ENCODE assay signal across 1 cellular context in the genomic region with DNA sequence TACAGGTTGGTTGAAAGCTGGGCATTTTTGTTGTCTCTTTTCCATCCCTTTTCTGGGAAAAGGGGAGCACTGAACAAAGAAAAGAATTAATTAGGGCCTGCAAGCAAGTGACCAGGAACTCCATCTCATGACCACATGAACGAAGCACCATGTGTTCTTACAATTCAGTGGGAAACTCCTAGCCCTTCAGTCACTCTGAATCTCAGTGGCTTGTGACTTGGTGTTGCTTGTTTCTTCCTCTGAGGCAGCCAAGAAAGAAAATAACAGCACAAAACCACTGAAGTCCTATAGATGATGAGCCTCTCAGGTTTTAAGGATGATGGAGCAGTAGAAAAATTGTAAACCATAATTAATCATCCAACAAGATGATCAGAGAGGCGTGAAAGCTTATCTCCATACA.
TF ChIP-seq lines count a peak whose summit lies in the region.

No MANE protein-coding gene starts in this region.

TF ChIP-seq in GM12878, 131 proteins besides CTCF, POLR2A, EP300 and RAD21 (continued from another document):
- TF ChIP-seq, protein P1, sequence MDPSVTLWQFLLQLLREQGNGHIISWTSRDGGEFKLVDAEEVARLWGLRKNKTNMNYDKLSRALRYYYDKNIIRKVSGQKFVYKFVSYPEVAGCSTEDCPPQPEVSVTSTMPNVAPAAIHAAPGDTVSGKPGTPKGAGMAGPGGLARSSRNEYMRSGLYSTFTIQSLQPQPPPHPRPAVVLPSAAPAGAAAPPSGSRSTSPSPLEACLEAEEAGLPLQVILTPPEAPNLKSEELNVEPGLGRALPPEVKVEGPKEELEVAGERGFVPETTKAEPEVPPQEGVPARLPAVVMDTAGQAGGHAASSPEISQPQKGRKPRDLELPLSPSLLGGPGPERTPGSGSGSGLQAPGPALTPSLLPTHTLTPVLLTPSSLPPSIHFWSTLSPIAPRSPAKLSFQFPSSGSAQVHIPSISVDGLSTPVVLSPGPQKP (IDR thresholded peaks at IDR 0.05; ENCODE audit: low read depth, low read length), result no peak
